ENCODE assay signal across 14 cellular contexts in genomic region chr7:7688956-7689355, GRCh38.
"Had no signal": no experiment of that assay in that cellular context is flagged by ENCODE, and none has a peak within 500 bp of the region (broad histone marks: within the 10 kb centered on the region; RNA-seq: fewer than 3 reads in every experiment).

No MANE protein-coding gene starts in this region.

- H3K36me3 ChIP-seq: brain microvascular endothelial cell, tibial nerve had no signal

- H3K27me3 ChIP-seq: brain microvascular endothelial cell, tibial nerve had no signal

- H3K9me3 ChIP-seq: tibial nerve had no signal

- ATAC-seq: activated CD4-positive, CD25-positive, alpha-beta regulatory T cell treated with anti-CD3 and anti-CD28 coated beads, Interleukin-2, amount 50 U/mL, for 24 hours; activated naive CD4-positive, alpha-beta T cell treated with anti-CD3 and anti-CD28 coated beads, Interleukin-2, amount 50 U/mL, for 72 hours; activated T-cell treated with anti-CD3 and anti-CD28 coated beads, Interleukin-2, amount 50 U/mL, for 4 hours; effector memory CD8-positive, alpha-beta T cell; left colon; natural killer cell had no signal

- H3K4me3 ChIP-seq: tibial nerve had no signal

- DNase-seq: activated effector memory CD4-positive, alpha-beta T cell treated with anti-CD3 and anti-CD28 coated beads, Interleukin-2, amount 50 U/mL, for 16 hours; activated T-cell treated with anti-CD3 and anti-CD28 coated beads, Interleukin-2, amount 50 U/mL, for 4 hours; brain microvascular endothelial cell; cerebellar nuclear complex; effector memory CD8-positive, alpha-beta T cell; immature natural killer cell; left colon; natural killer cell; nucleus accumbens; stimulated activated CD4-positive, alpha-beta T cell treated with anti-CD3 and anti-CD28 coated beads, Interleukin-4, amount 100 ng/mL, for 4 hours; T-helper 2 cell had no signal

- H3K27ac ChIP-seq: brain microvascular endothelial cell had no signal
